ENCODE assay signal across 16 cellular contexts in genomic region chr4:38133711-38134480, GRCh38.
DNase-seq lines count a peak whose midpoint lies in the region; ATAC-seq and TF ChIP-seq lines count a peak whose summit lies in the region.
"Had no signal": no experiment of that assay in that cellular context is flagged by ENCODE, and none has a peak within 500 bp of the region (broad histone marks: within the 10 kb centered on the region; RNA-seq: fewer than 3 reads in every experiment).

No MANE protein-coding gene starts in this region.

- no peaks in the 10 kb centered on the region for H3K9me3 Mint-ChIP-seq in brain
- H3K9me3 Mint-ChIP-seq: endodermal cell, mesothelial cell of epicardium had no signal

- DNase-seq in DMS53 (lab: John Stamatoyannopoulos, UW) (peak; percentile 53), DMS53 treated with DMSO at 0.1 percent for 48 hours (lab: John Stamatoyannopoulos, UW; ENCODE audit: unreplicated experiment) (no peak), mesendoderm (peak; percentile 82), stomach (no peak), NCI-H2171 (lab: John Stamatoyannopoulos, UW) (no peak), NCI-H345 treated with DMSO at 0.1 percent for 48 hours (lab: John Stamatoyannopoulos, UW; ENCODE audit: unreplicated experiment) (no peak)
- DNase-seq: activated naive CD4-positive, alpha-beta T cell treated with Interleukin-2 at 50 U/mL for 16 hours; endodermal cell; NCI-H2029 treated with DMSO at 0.1 percent for 48 hours; stimulated activated CD4-positive, alpha-beta T cell treated with anti-CD3 and anti-CD28 coated beads, Interleukin-15, amount 100 ng/mL, for 24 hours had no signal

- no peak overlapping the region for H3K56ac ChIP-seq in mesendoderm (ENCODE audit: low read length)

- WGBS in mesendoderm (ENCODE audit: extremely low coverage, insufficient coverage, low lambda C conversion rate) = no CpG with 5 or more reads among the region's 7 CpGs
- 50 to 68% (median 61%) methylated on average over 7 of the region's 7 CpGs for WGBS in stomach, 5 donors

- peaks cover 54% of the 10 kb centered on the region for H3K4me1 Mint-ChIP-seq in brain

- H2BK5ac ChIP-seq in mesendoderm (ENCODE audit: low read length) = no peak overlapping the region

- H3K9ac ChIP-seq in mesendoderm (ENCODE audit: low read length) = no peak overlapping the region

- no peaks in the 10 kb centered on the region for H3K79me1 ChIP-seq in mesendoderm (ENCODE audit: low read length)

- H3K27ac ChIP-seq in mesendoderm (ENCODE audit: low read depth, low read length) (no peak overlapping the region), stomach (peak overlapping the region in 4 of 5 donors; percentile 58 to 83 (median 79))
- H3K27ac ChIP-seq: 22Rv1, thoracic aorta had no signal

- H3K23ac ChIP-seq in mesendoderm (ENCODE audit: low read length) = no peak overlapping the region

- no peak for TF ChIP-seq POLR2A in stomach (IDR thresholded peaks at IDR 0.05)

- peaks cover 3% of the 10 kb centered on the region for H3K4me1 ChIP-seq in mesendoderm (ENCODE audit: control insufficient read depth, low read depth, low read length)
- peaks cover 18 to 52% (median 44%) of the 10 kb centered on the region in 4 donors for H3K4me1 ChIP-seq in stomach
- H3K4me1 ChIP-seq: prostate gland had no signal

- H3K4me3 Mint-ChIP-seq in brain = no peak overlapping the region
- H3K4me3 Mint-ChIP-seq: endodermal cell, mesothelial cell of epicardium had no signal

- no peaks in the 10 kb centered on the region for H3K27me3 ChIP-seq in mesendoderm (ENCODE audit: insufficient read depth, low read length, poor library complexity)
- no peaks in the 10 kb centered on the region for H3K27me3 ChIP-seq in stomach

- H4K8ac ChIP-seq in mesendoderm (ENCODE audit: low read depth, low read length) = no peak overlapping the region

- H2AK5ac ChIP-seq in mesendoderm (ENCODE audit: low read length) = no peak overlapping the region

- no peak overlapping the region for H4K5ac ChIP-seq in mesendoderm (ENCODE audit: low read length)

- no peak overlapping the region for H2BK120ac ChIP-seq in mesendoderm (ENCODE audit: low read depth, low read length)

- H3K9me3 ChIP-seq in stomach = no peaks in the 10 kb centered on the region
- H3K9me3 ChIP-seq: prostate gland, thoracic aorta had no signal

- intact Hi-C loops in stomach (cut with DNase I; ENCODE audit: low total_unique reads) = no loop called here

- no peak overlapping the region for H2BK15ac ChIP-seq in mesendoderm (replicated peaks; ENCODE audit: low read depth)

- no peak for TF ChIP-seq CTCF in brain (conservative IDR thresholded peaks at IDR 0.05)
- TF ChIP-seq CTCF in stomach (IDR thresholded peaks at IDR 0.05) = no peak

- H3K36me3 ChIP-seq in mesendoderm (ENCODE audit: control insufficient read depth, insufficient read depth, low read length) (no peaks in the 10 kb centered on the region), stomach (peaks cover 19 to 50% (median 45%) of the 10 kb centered on the region in 4 donors)
- H3K36me3 ChIP-seq: prostate gland had no signal

- no peak overlapping the region for H3K4ac ChIP-seq in mesendoderm (ENCODE audit: low read depth, low read length)

- H3K36me3 Mint-ChIP-seq in brain = peaks cover 28% of the 10 kb centered on the region

- no peak for ATAC-seq in HG03571 (IDR thresholded peaks at IDR 0.05; ENCODE audit: unreplicated experiment)

- H3K79me2 ChIP-seq in mesendoderm (ENCODE audit: control insufficient read depth, insufficient read depth, low read length) = no peaks in the 10 kb centered on the region

- no peak for TF ChIP-seq EP300 in stomach (IDR thresholded peaks at IDR 0.05)

- H3K4me2 ChIP-seq in mesendoderm (ENCODE audit: low read length) = no peak overlapping the region

- H3K27me3 Mint-ChIP-seq in brain = no peaks in the 10 kb centered on the region

- no peak overlapping the region for H3K18ac ChIP-seq in mesendoderm (ENCODE audit: low read length)

- H3K27ac Mint-ChIP-seq in brain = peak overlapping the region; percentile 14 to 91 (median 38)
- H3K27ac Mint-ChIP-seq: endodermal cell, mesothelial cell of epicardium had no signal

- no peak overlapping the region for H3K4me3 ChIP-seq in mesendoderm (ENCODE audit: low read length)
- no peak overlapping the region for H3K4me3 ChIP-seq in stomach
- H3K4me3 ChIP-seq: prostate gland, thoracic aorta had no signal

Comparison
In these comparisons a context has a peak if more than half of its experiments do, and no peak if none do; other contexts are left out.
1. DNase-seq: peak in DMS53 (single experiment) and mesendoderm (single experiment); none in DMS53 treated with DMSO at 0.1 percent for 48 hours (single experiment), stomach (single experiment), NCI-H2171 (single experiment) and NCI-H345 treated with DMSO at 0.1 percent for 48 hours (single experiment).